Comparison of ENCODE assay signal across 1 cellular context in genomic region chr6:2992330-2992979, GRCh38.
TF ChIP-seq lines count a peak whose summit lies in the region.

No MANE protein-coding gene starts in this region.

TF ChIP-seq in GM23338, 12 proteins besides CTCF, POLR2A, EP300 and RAD21:
- TF ChIP-seq CREB1 (CRISPR knock-in tag; IDR thresholded peaks at IDR 0.05; ENCODE audit: low read depth), result no peak
